Comparison of ENCODE assay signal across 21 cellular contexts in genomic region chr2:187102381-187102780, GRCh38.
"Had no signal": no experiment of that assay in that cellular context is flagged by ENCODE, and none has a peak within 500 bp of the region (broad histone marks: within the 10 kb centered on the region; RNA-seq: fewer than 3 reads in every experiment).

No MANE protein-coding gene starts in this region.

- H3K27ac ChIP-seq: cardiac muscle cell, hepatocyte, spleen, testis, vagina had no signal

- H3K27me3 ChIP-seq: cardiac muscle cell, hepatocyte, spleen, testis, vagina had no signal

- H3K36me3 ChIP-seq: cardiac muscle cell, spleen, vagina had no signal

- ATAC-seq: activated T-cell treated with anti-CD3 and anti-CD28 coated beads, Interleukin-2, amount 50 U/mL, for 4 hours; natural killer cell; WTC11 had no signal

- FAIRE-seq: endometrium, TTC549 had no signal

- H3K4me3 ChIP-seq: cardiac muscle cell, hepatocyte, spleen, testis, vagina had no signal

- DNase-seq: activated CD8-positive, alpha-beta memory T cell treated with anti-CD3 and anti-CD28 coated beads, Interleukin-2, amount 50 U/mL, for 4 hours; activated naive CD4-positive, alpha-beta T cell; activated T-cell treated with anti-CD3 and anti-CD28 coated beads, Interleukin-2, amount 50 U/mL, for 4 hours; amniotic stem cell; effector CD4-positive, alpha-beta T cell; erythroblast; glutamatergic neuron; kidney glomerular epithelial cell; midbrain; natural killer cell; spleen; stimulated activated CD4-positive, alpha-beta T cell treated with anti-CD3 and anti-CD28 coated beads, Interleukin-4, amount 100 ng/mL, for 1 hour; stimulated activated naive CD4-positive, alpha-beta T cell; T-helper 1 cell; testis had no signal

- H3K4me1 ChIP-seq: spleen, testis, vagina had no signal

- H3K9me3 ChIP-seq: testis, vagina had no signal
